ENCODE assay signal across 20 cellular contexts in genomic region chr20:25072226-25072811, GRCh38. TPM values are rescaled to one million over a fixed set of nuclear protein-coding genes. Genes with fewer than 3 reads are reported as not detected.
A peak's percentile ranks its signal among the peaks of the same experiment; 100 is the strongest.
DNase-seq lines count a peak whose midpoint lies in the region; TF ChIP-seq lines count a peak whose summit lies in the region.
"Had no signal": no experiment of that assay in that cellular context is flagged by ENCODE, and none has a peak within 500 bp of the region (broad histone marks: within the 10 kb centered on the region; RNA-seq: fewer than 3 reads in every experiment).

No MANE protein-coding gene starts in this region.

- no peak overlapping the region for H2AFZ ChIP-seq in PC-9

- H3K4me1 Mint-ChIP-seq in endodermal cell (peaks cover 10% of the 10 kb centered on the region), osteocyte (ENCODE audit: unreplicated experiment) (no peaks in the 10 kb centered on the region)
- H3K4me1 Mint-ChIP-seq: stimulated activated effector memory CD8-positive, alpha-beta T cell treated with anti-CD3 and anti-CD28 coated beads, Interleukin-12 subunit alpha, Interleukin-12 subunit beta, amount 100 ng/mL, for 72 hours had no signal

- H3F3A ChIP-seq in PC-9 (ENCODE audit: insufficient read depth, low read depth), result peaks cover 56% of the 10 kb centered on the region

- no peak for TF ChIP-seq CTCF in PC-9 (conservative IDR thresholded peaks at IDR 0.05)
- TF ChIP-seq CTCF in endodermal cell (conservative IDR thresholded peaks at IDR 0.05), result no peak
- TF ChIP-seq CTCF in osteocyte (IDR thresholded peaks at IDR 0.05), result no peak

- H3K9me3 Mint-ChIP-seq in endodermal cell (no peaks in the 10 kb centered on the region), osteocyte (ENCODE audit: unreplicated experiment) (no peaks in the 10 kb centered on the region)
- H3K9me3 Mint-ChIP-seq: stimulated activated effector memory CD8-positive, alpha-beta T cell treated with anti-CD3 and anti-CD28 coated beads, Interleukin-12 subunit alpha, Interleukin-12 subunit beta, amount 100 ng/mL, for 72 hours; T-helper 2 cell treated with Interferon-gamma antibody and Interleukin-4, amounts not matched to agents 5 μg/mL and 100 μg/mL, for 36 hours had no signal

- H3K4me3 Mint-ChIP-seq in endodermal cell, result no peak overlapping the region
- H3K4me3 Mint-ChIP-seq in osteocyte (ENCODE audit: unreplicated experiment), result no peak overlapping the region
- H3K4me3 Mint-ChIP-seq: activated naive CD8-positive, alpha-beta T cell; stimulated activated effector memory CD8-positive, alpha-beta T cell treated with anti-CD3 and anti-CD28 coated beads, Interleukin-12 subunit alpha, Interleukin-12 subunit beta, amount 100 ng/mL, for 72 hours; T-helper 2 cell treated with Interferon-gamma antibody and Interleukin-4, amounts not matched to agents 5 μg/mL and 100 μg/mL, for 36 hours had no signal

- POLR2A ChIA-PET in PC-9 (lab: Charles Lee; ENCODE audit: unreplicated experiment), result no interaction called here

- H4K20me1 ChIP-seq in PC-9 (ENCODE audit: insufficient read depth), result no peaks in the 10 kb centered on the region

- BruUV-seq in PC-9 (replicated peaks; lab: Mats Ljungman, UMichigan), result no TSS peak

- peaks cover 3% of the 10 kb centered on the region; the same call in 1 of the 2 replicates for H3K9me3 ChIP-seq in PC-9 (ENCODE audit: insufficient read depth, low read depth)
- no peaks in the 10 kb centered on the region for H3K9me3 ChIP-seq in endodermal cell (ENCODE audit: control insufficient read depth, low read length)
- H3K9me3 ChIP-seq: heart right ventricle, lower lobe of right lung, right lobe of liver, SK-N-SH had no signal

- H3K27me3 Mint-ChIP-seq in endodermal cell (ENCODE audit: insufficient read depth) (peaks cover 47% of the 10 kb centered on the region), osteocyte (ENCODE audit: unreplicated experiment) (peaks cover 72% of the 10 kb centered on the region)

- intact Hi-C loops in PC-9 (cut with micrococcal nuclease; ENCODE audit: unreplicated experiment), result loop anchor here (10.0 kb wide), 1 partner anchor 138 kb away; no protein-coding TSS in a partner anchor

- no peak overlapping the region for H3K4me3 ChIP-seq in PC-9
- H3K4me3 ChIP-seq in endodermal cell (ENCODE audit: low read length), result no peak overlapping the region
- H3K4me3 ChIP-seq: heart right ventricle, lower lobe of right lung, right lobe of liver had no signal

- WGBS in endodermal cell (ENCODE audit: insufficient coverage in 1 of 2, insufficient read length in 1 of 2), 2 experiments, result 52 to 62% methylated on average over 3 to 6 of the region's 7 CpGs

- H3K36me3 Mint-ChIP-seq in endodermal cell (ENCODE audit: low read depth) (no peaks in the 10 kb centered on the region), osteocyte (ENCODE audit: unreplicated experiment) (no peaks in the 10 kb centered on the region)
- H3K36me3 Mint-ChIP-seq: activated naive CD8-positive, alpha-beta T cell; stimulated activated effector memory CD8-positive, alpha-beta T cell treated with anti-CD3 and anti-CD28 coated beads, Interleukin-12 subunit alpha, Interleukin-12 subunit beta, amount 100 ng/mL, for 72 hours had no signal

- 0 out of 2 replicates have a peak, but pooled peaks cover 11% of the 10 kb centered on the region for H3K79me2 ChIP-seq in PC-9 (ENCODE audit: low read depth)

- peak overlapping the region; percentile 38 for H3K4me2 ChIP-seq in PC-9
- H3K4me2 ChIP-seq: SK-N-SH had no signal

- no peak overlapping the region for H3K9ac ChIP-seq in endodermal cell (ENCODE audit: extremely low read depth, low read length, poor library complexity, severe bottlenecking)
- H3K9ac ChIP-seq: SK-N-SH had no signal

- H3K27ac ChIP-seq in PC-9, result no peak overlapping the region
- H3K27ac ChIP-seq in endodermal cell (ENCODE audit: low read depth, low read length), result no peak overlapping the region
- H3K27ac ChIP-seq: heart right ventricle, lower lobe of right lung, right lobe of liver had no signal

- H3K27ac Mint-ChIP-seq in endodermal cell (no peak overlapping the region), osteocyte (ENCODE audit: unreplicated experiment) (no peak overlapping the region)
- H3K27ac Mint-ChIP-seq: activated naive CD8-positive, alpha-beta T cell; CD14-positive monocyte; stimulated activated effector memory CD8-positive, alpha-beta T cell treated with anti-CD3 and anti-CD28 coated beads, Interleukin-12 subunit alpha, Interleukin-12 subunit beta, amount 100 ng/mL, for 72 hours; T-helper 2 cell treated with Interferon-gamma antibody and Interleukin-4, amounts not matched to agents 5 μg/mL and 100 μg/mL, for 36 hours had no signal

- CTCF ChIA-PET in PC-9 (lab: Charles Lee), result no interaction called here

- no peaks in the 10 kb centered on the region for H3K27me3 ChIP-seq in PC-9 (ENCODE audit: insufficient read depth, low read depth)
- peaks cover 67% of the 10 kb centered on the region for H3K27me3 ChIP-seq in endodermal cell (ENCODE audit: control insufficient read depth, insufficient read depth, low read length, poor library complexity, severe bottlenecking)

- H3K36me3 ChIP-seq in PC-9 (ENCODE audit: low read depth), result no peaks in the 10 kb centered on the region
- no peaks in the 10 kb centered on the region for H3K36me3 ChIP-seq in endodermal cell (ENCODE audit: control insufficient read depth, insufficient read depth, low read length)
- H3K36me3 ChIP-seq: heart right ventricle, lower lobe of right lung, right lobe of liver had no signal

- no peaks in the 10 kb centered on the region; the same call in 1 of the 2 replicates for H3K9me2 ChIP-seq in PC-9 (ENCODE audit: insufficient read depth)
- H3K9me2 ChIP-seq: SK-N-SH had no signal

- H3K4me1 ChIP-seq in PC-9 (replicated peaks; ENCODE audit: insufficient read depth), result peaks cover 67% of the 10 kb centered on the region
- peaks cover 12% of the 10 kb centered on the region for H3K4me1 ChIP-seq in endodermal cell (ENCODE audit: control insufficient read depth, insufficient read depth, low read length)

- DNase-seq in Daoy (ENCODE audit: low read depth), result peak; percentile 45
- peak in 1 of 2 experiments; percentile 68 for DNase-seq in PC-9
- DNase-seq in endodermal cell, result peak; percentile 38
- peak; percentile 32 for DNase-seq in osteocyte (ENCODE audit: extremely low spot score, unreplicated experiment)
- no peak for DNase-seq in NCI-H1417 treated with DMSO at 0.1 percent for 48 hours (lab: John Stamatoyannopoulos, UW)
- no peak for DNase-seq in activated naive CD4-positive, alpha-beta T cell treated with Interleukin-2 at 50 U/mL for 16 hours
- DNase-seq in NCI-H526 treated with DMSO at 0.1 percent for 48 hours (lab: John Stamatoyannopoulos, UW), result no peak
- DNase-seq in NCI-H524 (lab: John Stamatoyannopoulos, UW), result no peak
- DNase-seq: activated CD4-positive, alpha-beta T cell treated with anti-CD3 and anti-CD28 coated beads, Interleukin-2, amount 50 U/mL, for 48 hours; IMR-90; lower lobe of right lung; NCI-H1694; SK-N-SH had no signal

RNA-seq across cellular contexts. Expression of gene VSX1, which starts 9.6 kb away (rescaled TPM):
- not detected in 2 replicates for total RNA-seq in Daoy (2014; rRNA removed; shearing (Covaris generic))
- total RNA-seq in PC-9 (2021) (0.65 and 1.5 TPM in 2 replicates), endodermal cell (not detected), osteocyte (not detected in 2 replicates)
- 0.39 TPM for polyA plus RNA-seq in endodermal cell (2013, experiment 1 of 2)
- not detected for polyA plus RNA-seq in endodermal cell (2013, experiment 2 of 2)
- total RNA-seq: G401, IMR-90, lower lobe of right lung had no signal
- polyA plus RNA-seq: CD14-positive monocyte, IMR-90, SK-N-SH had no signal

RNA-seq across cellular contexts. Expression of gene ACSS1, which starts 14.4 kb away (rescaled TPM):
- 0.51 and 0.86 TPM in 2 replicates for total RNA-seq in Daoy (2014; rRNA removed; shearing (Covaris generic))
- 12.8 and 12.9 TPM in 2 replicates for total RNA-seq in PC-9 (2021)
- total RNA-seq in endodermal cell, result under 1 TPM in 1 of 2 donors, not detected in 1; 0.22 TPM
- polyA plus RNA-seq in endodermal cell (2013, experiment 1 of 2), result 0.68 TPM
- 0.50 TPM for polyA plus RNA-seq in endodermal cell (2013, experiment 2 of 2)
- 7.6 and 8.2 TPM in 2 replicates for total RNA-seq in osteocyte
- total RNA-seq: G401 had no signal

Comparison
In these comparisons a context has a peak if more than half of its experiments do, and no peak if none do; other contexts are left out.
1. DNase-seq: peak in Daoy (single experiment), endodermal cell (single experiment) and osteocyte (single experiment); none in NCI-H1417 treated with DMSO at 0.1 percent for 48 hours (single experiment), activated naive CD4-positive, alpha-beta T cell treated with Interleukin-2 at 50 U/mL for 16 hours (single experiment), NCI-H526 treated with DMSO at 0.1 percent for 48 hours (single experiment) and NCI-H524 (0 of 2).